Comparison of ENCODE assay signal across 8 cellular contexts in genomic region chr19:55605207-55605636, GRCh38. TPM values are rescaled to one million over a fixed set of nuclear protein-coding genes. Genes with fewer than 3 reads are reported as not detected.
DNase-seq lines count a peak whose midpoint lies in the region; ATAC-seq and TF ChIP-seq lines count a peak whose summit lies in the region.

No MANE protein-coding gene starts in this region.

- ATAC-seq in GM21390 (IDR thresholded peaks at IDR 0.05; ENCODE audit: unreplicated experiment), result peak; percentile 60
- peak; percentile 76 for ATAC-seq in effector memory CD8-positive, alpha-beta T cell (replicated peaks)

- DNase-seq in Caco-2 (peak; percentile 99), HUDEP-2 (lab: John Stamatoyannopoulos, UW; ENCODE audit: unreplicated experiment in 76 of 76) (peak; percentile 48 to 99 (median 97)), NOMO-1 treated with DMSO at 0.1 percent for 48 hours (lab: John Stamatoyannopoulos, UW; ENCODE audit: unreplicated experiment) (peak; percentile 89)
- DNase-seq in activated CD8-positive, alpha-beta memory T cell treated with anti-CD3 and anti-CD28 coated beads for 48 hours (ENCODE audit: low read depth in 2 of 3, low spot score in 2 of 3), result peak; percentile 91 to 99 (median 97)
- peak; percentile 92 to 96 (median 95) for DNase-seq in effector memory CD8-positive, alpha-beta T cell
- DNase-seq in stimulated activated CD8-positive, alpha-beta memory T cell treated with anti-CD3 and anti-CD28 coated beads, Interleukin-15, amount 100 ng/mL, for 1 hour (ENCODE audit: low read depth), result peak; percentile 94

- no peaks in the 10 kb centered on the region for H3K9me3 Mint-ChIP-seq in Caco-2 (ENCODE audit: unreplicated experiment)
- no peaks in the 10 kb centered on the region for H3K9me3 Mint-ChIP-seq in effector memory CD8-positive, alpha-beta T cell

- H3K36me3 ChIP-seq in Caco-2 (ENCODE audit: control insufficient read depth, insufficient read depth, low read length) (no peaks in the 10 kb centered on the region), mesodermal cell (ENCODE audit: control insufficient read depth, insufficient read depth, low read length) (peaks cover 36% of the 10 kb centered on the region)

- peak overlapping the region; percentile 94 for H3K27ac ChIP-seq in mesodermal cell (ENCODE audit: low read depth, low read length, severe bottlenecking)

- CTCF ChIA-PET in Caco-2 (lab: Charles Lee), result interaction anchor here (0.6 to 3.0 kb wide), 10 partner anchors 19 to 137 kb away, joined by 5 to 30 read pairs (median 6); partner anchors contain the start of gene ZNF784

- intact Hi-C loops in Caco-2 (cut with micrococcal nuclease; ENCODE audit: unreplicated experiment), result loop anchor here (1.0 kb wide), 2 partner anchors 24 to 56 kb away; no protein-coding TSS in a partner anchor

- peak overlapping the region; percentile 87 for H3K4me3 ChIP-seq in Caco-2 (ENCODE audit: low read depth, low read length)
- peak overlapping the region; percentile 89 for H3K4me3 ChIP-seq in mesodermal cell (ENCODE audit: extremely low read depth, insufficient read depth, low read length, poor library complexity, severe bottlenecking)

- no peaks in the 10 kb centered on the region for H3K9me3 ChIP-seq in Caco-2
- H3K9me3 ChIP-seq in mesodermal cell (ENCODE audit: control insufficient read depth, low read length), result no peaks in the 10 kb centered on the region

- no peaks in the 10 kb centered on the region for H3K27me3 ChIP-seq in Caco-2 (replicated peaks; ENCODE audit: control insufficient read depth, insufficient read depth, low read length)

- H3K4me3 Mint-ChIP-seq in Caco-2 (ENCODE audit: unreplicated experiment), result peak overlapping the region; percentile 86
- peak overlapping the region; percentile 85 to 86 for H3K4me3 Mint-ChIP-seq in effector memory CD8-positive, alpha-beta T cell

- TF ChIP-seq CTCF in Caco-2 (IDR thresholded peaks at IDR 0.05; ENCODE audit: insufficient read depth in 1 of 2, low read depth in 1 of 2, low read length in 1 of 2, severe bottlenecking in 1 of 2, unreplicated experiment in 1 of 2), result no peak

- peak overlapping the region; percentile 80 for H3K27ac Mint-ChIP-seq in Caco-2 (ENCODE audit: unreplicated experiment)
- H3K27ac Mint-ChIP-seq in effector memory CD8-positive, alpha-beta T cell, result peak overlapping the region; percentile 80 to 87

- H3K4me1 ChIP-seq in Caco-2 (peaks cover 6% of the 10 kb centered on the region; the same call in 1 of the 2 replicates), mesodermal cell (ENCODE audit: control insufficient read depth, insufficient read depth, low read length, poor library complexity, severe bottlenecking) (peaks cover 12% of the 10 kb centered on the region)

- no peaks in the 10 kb centered on the region for H3K27me3 Mint-ChIP-seq in Caco-2 (ENCODE audit: insufficient read depth, unreplicated experiment)
- no peaks in the 10 kb centered on the region for H3K27me3 Mint-ChIP-seq in effector memory CD8-positive, alpha-beta T cell

- peaks cover 12% of the 10 kb centered on the region for H3K4me1 Mint-ChIP-seq in Caco-2 (ENCODE audit: low read depth, unreplicated experiment)
- peaks cover 50 to 54% of the 10 kb centered on the region in 2 donors for H3K4me1 Mint-ChIP-seq in effector memory CD8-positive, alpha-beta T cell (ENCODE audit: low read depth in 2 of 2)

- no TSS peak for BruUV-seq in Caco-2 (replicated peaks; lab: Mats Ljungman, UMichigan)

- POLR2A ChIA-PET in Caco-2 (lab: Charles Lee), result interaction anchor here (0.6 to 2.8 kb wide), 11 partner anchors 18 to 266 kb away, joined by 3 to 17 read pairs (median 4); partner anchors contain the start of genes ISOC2, ZNF628 and ZNF784

- 0% methylated on average over 27 to 28 of the region's 43 CpGs for WGBS in mesodermal cell (ENCODE audit: insufficient coverage in 2 of 2), 2 experiments

- peaks cover 38% of the 10 kb centered on the region for H3K36me3 Mint-ChIP-seq in Caco-2 (ENCODE audit: insufficient read depth, unreplicated experiment)
- peaks cover 38% of the 10 kb centered on the region for H3K36me3 Mint-ChIP-seq in effector memory CD8-positive, alpha-beta T cell (ENCODE audit: insufficient read depth)

RNA-seq across cellular contexts. Expression of gene ZNF865, which starts 0.2 kb away (rescaled TPM):
- total RNA-seq in Caco-2 (2022), result 13.2 and 14.5 TPM in 2 replicates
- polyA plus RNA-seq in mesodermal cell (2013, experiment 1 of 2), result 10.3 TPM
- polyA plus RNA-seq in mesodermal cell (2013, experiment 2 of 2), result 8.9 TPM

RNA-seq across cellular contexts. Expression of gene ZNF524, which starts 5.1 kb away (rescaled TPM):
- total RNA-seq in Caco-2 (2022), result 10.8 and 11.1 TPM in 2 replicates
- 7.8 TPM for polyA plus RNA-seq in mesodermal cell (2013, experiment 1 of 2)
- 5.7 TPM for polyA plus RNA-seq in mesodermal cell (2013, experiment 2 of 2)

RNA-seq across cellular contexts. Expression of gene FIZ1, which starts 5.9 kb away (rescaled TPM):
- 27.2 and 27.7 TPM in 2 replicates for total RNA-seq in Caco-2 (2022)
- polyA plus RNA-seq in mesodermal cell (2013, experiment 1 of 2), result 13.6 TPM
- polyA plus RNA-seq in mesodermal cell (2013, experiment 2 of 2), result 11.9 TPM

RNA-seq across cellular contexts. Expression of gene ZNF784, which starts 19.1 kb away (rescaled TPM):
- 8.5 and 10.2 TPM in 2 replicates for total RNA-seq in Caco-2 (2022)
- polyA plus RNA-seq in mesodermal cell (2013, experiment 1 of 2), result 7.0 TPM
- polyA plus RNA-seq in mesodermal cell (2013, experiment 2 of 2), result 5.4 TPM

RNA-seq across cellular contexts. Expression of gene ZNF579, which starts 24.6 kb away (rescaled TPM):
- total RNA-seq in Caco-2 (2022), result 26.5 and 30.4 TPM in 2 replicates
- 20.6 TPM for polyA plus RNA-seq in mesodermal cell (2013, experiment 1 of 2)
- 16.8 TPM for polyA plus RNA-seq in mesodermal cell (2013, experiment 2 of 2)

Comparison
In these comparisons a context has a peak if more than half of its experiments do, and no peak if none do; other contexts are left out.
1. Peak in every context shown above with its lines: DNase-seq, ATAC-seq, H3K4me3 ChIP-seq and H3K27ac ChIP-seq.